Comparison of ENCODE assay signal across 8 cellular contexts in the genomic region with DNA sequence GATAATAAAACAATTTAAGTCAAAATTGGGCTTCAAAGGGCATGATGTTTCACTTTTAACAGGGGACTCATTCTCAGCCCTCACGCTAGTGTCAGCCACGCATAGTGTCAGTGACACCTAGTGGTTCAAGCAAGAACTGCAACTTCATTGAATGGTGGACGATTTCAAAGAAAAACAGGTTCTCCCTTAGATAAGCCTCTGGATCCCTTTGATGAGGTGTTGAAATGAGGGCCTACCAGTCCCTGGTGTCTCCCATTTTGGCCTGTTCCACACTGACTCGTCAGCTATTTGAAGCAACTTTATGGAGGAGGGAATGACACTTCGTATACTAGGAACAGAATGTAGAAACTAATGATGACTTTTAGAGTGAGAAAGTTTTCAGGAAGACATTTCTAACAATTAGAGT. TPM values are rescaled to one million over a fixed set of nuclear protein-coding genes. Genes with fewer than 3 reads are reported as not detected.
DNase-seq lines count a peak whose midpoint lies in the region; ATAC-seq and TF ChIP-seq lines count a peak whose summit lies in the region.

No MANE protein-coding gene starts in this region.

- no peaks in the 10 kb centered on the region for H3K4me1 ChIP-seq in neutrophil (ENCODE audit: control insufficient read depth in 1 of 2, insufficient read depth in 1 of 2, low read depth in 1 of 2, low read length in 1 of 2)

- H3K27me3 Mint-ChIP-seq in activated CD4-positive, alpha-beta memory T cell treated with anti-CD3 and anti-CD28 coated beads, Interleukin-2, amount 10 ng/mL, durations not matched to agents 7 days and 5 days = peaks cover 33% of the 10 kb centered on the region

- peaks cover 5% of the 10 kb centered on the region for H3K27me3 ChIP-seq in neutrophil

- no peak overlapping the region for H3K4me3 Mint-ChIP-seq in activated CD4-positive, alpha-beta memory T cell treated with anti-CD3 and anti-CD28 coated beads, Interleukin-2, amount 10 ng/mL, durations not matched to agents 7 days and 5 days

- no peak overlapping the region for H3K4me3 ChIP-seq in fibroblast of pulmonary artery (replicated peaks; ENCODE audit: low read depth, low read length)
- no peak overlapping the region for H3K4me3 ChIP-seq in neutrophil (ENCODE audit: low read depth in 1 of 2, low read length in 1 of 2)

- CTCF ChIA-PET in activated CD4-positive, alpha-beta memory T cell treated with anti-CD3 and anti-CD28 coated beads, Interleukin-2, amount 10 ng/mL, durations not matched to agents 7 days and 5 days (lab: Charles Lee) = interaction anchor here (1.0 to 2.9 kb wide), 8 partner anchors 9 to 312 kb away, joined by 3 to 11 read pairs (median 4); no protein-coding TSS in a partner anchor

- H3K4me1 Mint-ChIP-seq in activated CD4-positive, alpha-beta memory T cell treated with anti-CD3 and anti-CD28 coated beads, Interleukin-2, amount 10 ng/mL, durations not matched to agents 7 days and 5 days = no peaks in the 10 kb centered on the region

- H3K27ac ChIP-seq in neutrophil = no peak overlapping the region

- H3K27ac Mint-ChIP-seq in activated CD4-positive, alpha-beta memory T cell treated with anti-CD3 and anti-CD28 coated beads, Interleukin-2, amount 10 ng/mL, durations not matched to agents 7 days and 5 days = no peak overlapping the region

- peak; percentile 87 for TF ChIP-seq CTCF in GM10266 (IDR thresholded peaks at IDR 0.05; ENCODE audit: control insufficient read depth, insufficient read depth, low read depth, missing control alignments)
- TF ChIP-seq CTCF in fibroblast of pulmonary artery (IDR thresholded peaks at IDR 0.05; ENCODE audit: low read length, missing control alignments) = peak; percentile 88
- peak; percentile 74 for TF ChIP-seq CTCF in neutrophil (IDR thresholded peaks at IDR 0.05)

- no peaks in the 10 kb centered on the region for H3K36me3 Mint-ChIP-seq in activated CD4-positive, alpha-beta memory T cell treated with anti-CD3 and anti-CD28 coated beads, Interleukin-2, amount 10 ng/mL, durations not matched to agents 7 days and 5 days (ENCODE audit: low read depth)

- H3K9me3 Mint-ChIP-seq in activated CD4-positive, alpha-beta memory T cell treated with anti-CD3 and anti-CD28 coated beads, Interleukin-2, amount 10 ng/mL, durations not matched to agents 7 days and 5 days = no peaks in the 10 kb centered on the region

- ATAC-seq in HG02981 (IDR thresholded peaks at IDR 0.05; ENCODE audit: unreplicated experiment) (no peak), GM21423 (IDR thresholded peaks at IDR 0.05; ENCODE audit: unreplicated experiment) (no peak)

- H3K9me3 ChIP-seq in neutrophil = no peaks in the 10 kb centered on the region

- H3K36me3 ChIP-seq in neutrophil = no peaks in the 10 kb centered on the region

- peak; percentile 53 for DNase-seq in AG20443 (ENCODE audit: low spot score)
- DNase-seq in GM10266 (ENCODE audit: extremely low spot score) = peak; percentile 30
- DNase-seq in NCI-H1105 treated with DMSO at 0.1 percent for 48 hours (lab: John Stamatoyannopoulos, UW) = peak; percentile 37
- DNase-seq in activated CD4-positive, alpha-beta memory T cell treated with anti-CD3 and anti-CD28 coated beads, Interleukin-2, amount 10 ng/mL, durations not matched to agents 7 days and 5 days = peak; percentile 40
- DNase-seq in fibroblast of pulmonary artery (ENCODE audit: low read depth) = peak; percentile 46

- POLR2A ChIA-PET in activated CD4-positive, alpha-beta memory T cell treated with anti-CD3 and anti-CD28 coated beads, Interleukin-2, amount 10 ng/mL, durations not matched to agents 7 days and 5 days (lab: Charles Lee) = no interaction called here

RNA-seq across cellular contexts. Expression of a gene that starts 56.2 kb away (rescaled TPM):
- total RNA-seq in activated CD4-positive, alpha-beta memory T cell treated with anti-CD3 and anti-CD28 coated beads, Interleukin-2, amount 10 ng/mL, durations not matched to agents 7 days and 5 days = not detected
